ENCODE assay signal across 22 cellular contexts in the genomic region with DNA sequence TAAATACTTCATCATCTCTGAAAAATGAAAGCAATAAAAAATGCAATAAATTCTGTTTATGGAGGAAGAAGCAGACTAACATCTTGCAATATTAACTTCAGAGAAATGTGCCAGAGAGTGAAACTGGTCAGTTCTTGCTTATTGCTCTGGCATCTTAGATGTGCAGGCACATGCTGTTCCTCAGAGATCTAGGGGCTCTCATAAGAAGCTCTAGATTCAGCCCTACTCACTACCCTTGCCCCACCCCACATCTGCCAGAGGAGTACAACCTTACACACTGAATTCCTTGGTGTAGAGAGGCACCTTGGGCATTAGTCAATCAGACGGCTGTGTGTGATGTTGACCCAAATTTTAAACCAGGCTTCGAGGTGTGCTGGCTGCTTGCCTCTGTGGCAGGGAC.
DNase-seq lines count a peak whose midpoint lies in the region; ATAC-seq, FAIRE-seq and TF ChIP-seq lines count a peak whose summit lies in the region.
"Had no signal": no experiment of that assay in that cellular context is flagged by ENCODE, and none has a peak within 500 bp of the region (broad histone marks: within the 10 kb centered on the region; RNA-seq: fewer than 3 reads in every experiment).

No MANE protein-coding gene starts in this region.

- H3K27ac ChIP-seq in CD4-positive, alpha-beta T cell (ENCODE audit: low read depth, low read length), result no peak overlapping the region
- H3K27ac ChIP-seq: A549 had no signal

- H3K9me3 ChIP-seq in CD4-positive, alpha-beta T cell (ENCODE audit: control insufficient read depth, low read length), result peaks cover 9% of the 10 kb centered on the region
- H3K9me3 ChIP-seq: BE2C had no signal

- ATAC-seq in omental fat pad (ENCODE audit: low FRiP score), result peak; percentile 94
- no peak for ATAC-seq in CD4-positive, alpha-beta T cell (ENCODE audit: poor library complexity)
- ATAC-seq in HG02840 (IDR thresholded peaks at IDR 0.05; ENCODE audit: low FRiP score, unreplicated experiment), result no peak
- ATAC-seq in Right ventricle myocardium inferior, result no peak
- ATAC-seq: A549; CD8-positive, alpha-beta T cell; GM23338; HCT116 had no signal

- DNase-seq in AG10803 (ENCODE audit: low read depth) (peak; percentile 1), HTR-8/SVneo (ENCODE audit: insufficient read length, low spot score) (peak; percentile 3), amniotic epithelial cell (ENCODE audit: low read depth) (peak; percentile 29), omental fat pad (ENCODE audit: low spot score) (no peak), ACHN (no peak), Right ventricle myocardium inferior (ENCODE audit: missing footprints) (no peak)
- no peak for DNase-seq in CD4-positive, alpha-beta T cell
- DNase-seq: 8988T; AML-193; BE2C; C1 segment of cervical spinal cord; Caco-2; CD8-positive, alpha-beta T cell; DMS153; DND-41; H9 had no signal

- no peaks in the 10 kb centered on the region for H3K4me1 Mint-ChIP-seq in CD4-positive, alpha-beta T cell (ENCODE audit: low read depth)
- H3K4me1 Mint-ChIP-seq: GM23338, H9 had no signal

- H3K4me3 ChIP-seq in AG10803 (ENCODE audit: low read length), result no peak overlapping the region
- H3K4me3 ChIP-seq: A549, GM23338 had no signal

- intact Hi-C loops in CD4-positive, alpha-beta T cell (cut with DNase I, micrococcal nuclease), result no loop called here
- intact Hi-C loops in Right ventricle myocardium inferior (cut with DNase I), result no loop called here

- POLR2A ChIA-PET in CD4-positive, alpha-beta T cell (lab: Charles Lee), result no interaction called here

- no peak overlapping the region for H3K27ac Mint-ChIP-seq in CD4-positive, alpha-beta T cell
- H3K27ac Mint-ChIP-seq: CD8-positive, alpha-beta T cell; GM23338; H9 had no signal

- peaks cover 2% of the 10 kb centered on the region for H3K9me3 Mint-ChIP-seq in CD4-positive, alpha-beta T cell

- no peak overlapping the region for H3K4me3 Mint-ChIP-seq in CD4-positive, alpha-beta T cell
- H3K4me3 Mint-ChIP-seq: CD8-positive, alpha-beta T cell; GM23338; H9 had no signal

- in situ Hi-C loops in ACHN (cut with HindIII; ENCODE audit: low pct_ligation_motif_present, low pct_unique_long_range_greater_than_20kb, low sequenced_read_pairs), result no loop called here

- CTCF ChIA-PET in CD4-positive, alpha-beta T cell (lab: Charles Lee), result no interaction called here

- no peak for FAIRE-seq in HTR-8/SVneo (lab: Jason Lieb, UNC)
- FAIRE-seq: A549, G401.6, GM18507 had no signal

- TF ChIP-seq CTCF in AG10803 (conservative IDR thresholded peaks at IDR 0.05; ENCODE audit: low read length), result no peak
- TF ChIP-seq CTCF in omental fat pad (IDR thresholded peaks at IDR 0.05), result no peak
- TF ChIP-seq CTCF in CD4-positive, alpha-beta T cell (IDR thresholded peaks at IDR 0.05), result no peak

- H3K27me3 Mint-ChIP-seq in CD4-positive, alpha-beta T cell, result no peaks in the 10 kb centered on the region

- no peaks in the 10 kb centered on the region for H3K27me3 ChIP-seq in CD4-positive, alpha-beta T cell (ENCODE audit: control insufficient read depth, insufficient read depth, low read length)
- H3K27me3 ChIP-seq: BE2C had no signal

- H3K36me3 Mint-ChIP-seq in CD4-positive, alpha-beta T cell (ENCODE audit: low read depth), result no peaks in the 10 kb centered on the region
- H3K36me3 Mint-ChIP-seq: CD8-positive, alpha-beta T cell had no signal

Comparison
In these comparisons a context has a peak if more than half of its experiments do, and no peak if none do; other contexts are left out.
1. DNase-seq: peak in AG10803 (single experiment), HTR-8/SVneo (single experiment) and amniotic epithelial cell (single experiment); none in omental fat pad (single experiment), CD4-positive, alpha-beta T cell (0 of 10), ACHN (single experiment) and Right ventricle myocardium inferior (single experiment).